Comparison of ENCODE assay signal across 9 cellular contexts in the genomic region with DNA sequence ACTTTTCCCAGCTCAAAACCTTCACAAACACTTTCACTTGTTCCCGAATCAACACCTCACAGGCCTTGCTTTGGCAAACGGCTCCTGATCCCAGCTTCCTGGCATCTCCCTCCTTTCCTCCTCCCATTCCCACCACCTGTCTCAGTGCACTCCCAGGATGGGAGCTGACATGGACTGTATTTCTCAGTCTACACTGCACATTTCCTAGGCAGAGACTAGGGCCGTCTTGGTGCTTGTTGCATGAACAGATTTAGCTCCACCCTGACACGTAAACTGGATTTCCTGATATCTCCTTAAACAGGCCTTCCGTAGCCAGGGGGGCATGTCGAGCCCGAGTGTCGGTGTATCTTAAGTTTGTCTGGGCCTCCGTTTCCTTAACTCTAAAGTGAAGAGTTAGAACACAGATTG. TPM values are rescaled to one million over a fixed set of nuclear protein-coding genes. Genes with fewer than 3 reads are reported as not detected.
DNase-seq lines count a peak whose midpoint lies in the region; ATAC-seq and TF ChIP-seq lines count a peak whose summit lies in the region.
"Had no signal": no experiment of that assay in that cellular context is flagged by ENCODE, and none has a peak within 500 bp of the region (broad histone marks: within the 10 kb centered on the region; RNA-seq: fewer than 3 reads in every experiment).

No MANE protein-coding gene starts in this region.

- no peak overlapping the region for H3K18ac ChIP-seq in neuronal stem cell (ENCODE audit: low read length)

- no peak overlapping the region for H2BK12ac ChIP-seq in neuronal stem cell (ENCODE audit: low read length)

- H3K9me3 Mint-ChIP-seq in Caco-2 (ENCODE audit: unreplicated experiment), result no peaks in the 10 kb centered on the region

- DNase-seq in Caco-2 (peak in 1 of 2 experiments; percentile 9), colonic mucosa (peak; percentile 25), neuronal stem cell (ENCODE audit: low spot score) (no peak), NCI-H748 (lab: John Stamatoyannopoulos, UW; ENCODE audit: unreplicated experiment) (no peak)

- H2AFZ ChIP-seq in Loucy (ENCODE audit: low read length), result peak overlapping the region; percentile 72
- H2AFZ ChIP-seq in neuronal stem cell (ENCODE audit: low read length), result peak overlapping the region; percentile 96

- POLR2A ChIA-PET in Caco-2 (lab: Charles Lee), result interaction anchor here (2.8 kb wide), 1 partner anchor 58 kb away, joined by 16 read pairs; no protein-coding TSS in a partner anchor

- ATAC-seq in GM21367 (IDR thresholded peaks at IDR 0.05; ENCODE audit: unreplicated experiment) (no peak), GM21390 (IDR thresholded peaks at IDR 0.05; ENCODE audit: unreplicated experiment) (no peak), GM21360 (IDR thresholded peaks at IDR 0.05; ENCODE audit: unreplicated experiment) (no peak)

- peaks cover 36% of the 10 kb centered on the region for H3K79me2 ChIP-seq in Loucy (ENCODE audit: insufficient read depth, low read length)

- H3K4me1 ChIP-seq in Caco-2 (no peaks in the 10 kb centered on the region), Loucy (ENCODE audit: insufficient read depth, low read length, poor library complexity, severe bottlenecking) (peaks cover 22% of the 10 kb centered on the region), colonic mucosa (no peaks in the 10 kb centered on the region), neuronal stem cell (ENCODE audit: control insufficient read depth in 2 of 2, insufficient read depth in 1 of 2, low read depth in 1 of 2, low read length in 2 of 2) (peaks cover 2 to 6% of the 10 kb centered on the region in 2 donors)

- H3K4me1 Mint-ChIP-seq in Caco-2 (ENCODE audit: low read depth, unreplicated experiment), result peaks cover 9% of the 10 kb centered on the region

- H3K9me2 ChIP-seq in Loucy (replicated peaks; ENCODE audit: low read depth, low read length), result no peaks in the 10 kb centered on the region

- no CpG with 5 or more reads among the region's 9 CpGs for WGBS in neuronal stem cell (ENCODE audit: extremely low coverage in 2 of 2, insufficient read length in 2 of 2, insufficient replicate concordance in 1 of 2), 2 donors

- H3K27ac Mint-ChIP-seq in Caco-2 (ENCODE audit: unreplicated experiment), result peak overlapping the region; percentile 38

- H3K4me2 ChIP-seq in Loucy (ENCODE audit: low read depth, low read length, poor library complexity, severe bottlenecking) (peak overlapping the region; percentile 69), neuronal stem cell (ENCODE audit: insufficient read depth, low read length, poor library complexity, severe bottlenecking) (no peak overlapping the region)

- no peak for TF ChIP-seq CTCF in Caco-2 (IDR thresholded peaks at IDR 0.05; ENCODE audit: insufficient read depth in 1 of 2, low read depth in 1 of 2, low read length in 1 of 2, severe bottlenecking in 1 of 2, unreplicated experiment in 1 of 2)
- TF ChIP-seq CTCF in Loucy (conservative IDR thresholded peaks at IDR 0.05; ENCODE audit: low read length), result no peak
- no peak for TF ChIP-seq CTCF in colonic mucosa (IDR thresholded peaks at IDR 0.05)

- intact Hi-C loops in Caco-2 (cut with micrococcal nuclease; ENCODE audit: unreplicated experiment), result loop anchor here (1.0 to 10.0 kb wide), 4 partner anchors 58 to 242 kb away; partner anchors contain the start of genes C15orf40 and RAMAC
- intact Hi-C loops in colonic mucosa (cut with DNase I), result loop anchor here (10.0 kb wide), 1 partner anchor 264 kb away; the partner anchor contains the start of gene RPS17

- no peaks in the 10 kb centered on the region for H3K79me1 ChIP-seq in neuronal stem cell (ENCODE audit: low read depth, low read length)

- H4K91ac ChIP-seq in neuronal stem cell (ENCODE audit: low read depth, low read length, poor library complexity), result no peak overlapping the region

- peak overlapping the region; percentile 87 for H3K4me3 Mint-ChIP-seq in Caco-2 (ENCODE audit: unreplicated experiment)

- H3K27me3 ChIP-seq in Caco-2 (replicated peaks; ENCODE audit: control insufficient read depth, insufficient read depth, low read length) (no peaks in the 10 kb centered on the region), Loucy (ENCODE audit: insufficient read depth, low read length, poor library complexity, severe bottlenecking) (no peaks in the 10 kb centered on the region), colonic mucosa (no peaks in the 10 kb centered on the region), neuronal stem cell (ENCODE audit: control insufficient read depth in 3 of 3, insufficient read depth in 3 of 3, low read depth in 1 of 3, low read length in 3 of 3) (peaks cover 0 to 2% (median 0%) of the 10 kb centered on the region in 3 experiments)

- H3K14ac ChIP-seq in neuronal stem cell (ENCODE audit: low read length), result no peak overlapping the region

- peaks cover 34% of the 10 kb centered on the region for H4K20me1 ChIP-seq in Loucy (ENCODE audit: insufficient read depth, low read length, poor library complexity, severe bottlenecking)

- no peaks in the 10 kb centered on the region for H3K36me3 ChIP-seq in Caco-2 (ENCODE audit: control insufficient read depth, insufficient read depth, low read length)
- peaks cover 1% of the 10 kb centered on the region; the same call in 1 of the 2 replicates for H3K36me3 ChIP-seq in Loucy (ENCODE audit: insufficient read depth, low read length)
- no peaks in the 10 kb centered on the region for H3K36me3 ChIP-seq in colonic mucosa
- peaks cover 0 to 11% of the 10 kb centered on the region in 2 donors for H3K36me3 ChIP-seq in neuronal stem cell (replicated peaks in 1 of 2; ENCODE audit: control insufficient read depth in 2 of 2, insufficient read depth in 2 of 2, low read length in 2 of 2)

- H3K27me3 Mint-ChIP-seq in Caco-2 (ENCODE audit: insufficient read depth, unreplicated experiment), result no peaks in the 10 kb centered on the region

- H3K4me3 ChIP-seq in Caco-2 (ENCODE audit: low read depth, low read length) (peak overlapping the region; percentile 33), Loucy (ENCODE audit: low read length, poor library complexity, severe bottlenecking) (peak overlapping the region; percentile 99), colonic mucosa (peak overlapping the region; percentile 77), neuronal stem cell (ENCODE audit: low read length in 2 of 2) (peak overlapping the region in 1 of 2 donors; percentile 75)

- no peak overlapping the region for H4K8ac ChIP-seq in neuronal stem cell (ENCODE audit: low read depth, low read length)

- no peak overlapping the region for H2AK5ac ChIP-seq in neuronal stem cell (ENCODE audit: low read depth, low read length)

- H3K36me3 Mint-ChIP-seq in Caco-2 (ENCODE audit: insufficient read depth, unreplicated experiment), result peaks cover 7% of the 10 kb centered on the region

- no peak overlapping the region for H2BK120ac ChIP-seq in neuronal stem cell (ENCODE audit: low read depth, low read length)

- TSS peak; percentile 79 for BruUV-seq in Caco-2 (replicated peaks; lab: Mats Ljungman, UMichigan)

- peak overlapping the region; percentile 100 for H3K27ac ChIP-seq in colonic mucosa
- H3K27ac ChIP-seq in neuronal stem cell (replicated peaks; ENCODE audit: low read length), result no peak overlapping the region

- no peak overlapping the region for H2BK15ac ChIP-seq in neuronal stem cell (ENCODE audit: low read length)

- no peak overlapping the region for H2BK5ac ChIP-seq in neuronal stem cell (ENCODE audit: low read length)

- H3K9ac ChIP-seq in Loucy (ENCODE audit: low read depth, low read length, poor library complexity, severe bottlenecking), result no peak overlapping the region
- peak overlapping the region in 1 of 2 donors; percentile 13 for H3K9ac ChIP-seq in colonic mucosa (ENCODE audit: low read depth in 2 of 2, low read length in 2 of 2)
- no peak overlapping the region for H3K9ac ChIP-seq in neuronal stem cell (ENCODE audit: low read depth, low read length, poor library complexity)

- H3K23ac ChIP-seq in neuronal stem cell (ENCODE audit: low read depth, low read length, poor library complexity), result no peak overlapping the region

- no peaks in the 10 kb centered on the region for H3F3A ChIP-seq in Loucy (ENCODE audit: low read depth)

- H3K9me3 ChIP-seq in Caco-2 (no peaks in the 10 kb centered on the region), Loucy (ENCODE audit: insufficient read depth, low read depth, low read length) (no peaks in the 10 kb centered on the region), colonic mucosa (no peaks in the 10 kb centered on the region), neuronal stem cell (replicated peaks in 1 of 2; ENCODE audit: control insufficient read depth in 2 of 2, insufficient read depth in 1 of 2, low read depth in 1 of 2, low read length in 2 of 2) (no peaks in the 10 kb centered on the region)

- CTCF ChIA-PET in Caco-2 (lab: Charles Lee), result no interaction called here

- no peak overlapping the region for H3K4ac ChIP-seq in neuronal stem cell (ENCODE audit: low read length)

RNA-seq across cellular contexts. Expression of gene WHAMM, which starts 0.8 kb away (rescaled TPM):
- 7.4 and 7.8 TPM in 2 replicates for total RNA-seq in Caco-2 (2022)
- 10 to 100 TPM; 11.9 to 13.1 TPM for total RNA-seq in colonic mucosa
- 4.9 TPM for polyA plus RNA-seq in neuronal stem cell (2013, experiment 1 of 2)
- polyA plus RNA-seq in neuronal stem cell (2013, experiment 2 of 2), result 4.4 TPM

RNA-seq across cellular contexts. Expression of gene FSD2, which starts 2.8 kb away (rescaled TPM):
- total RNA-seq in Caco-2 (2022) (not detected in 2 replicates), colonic mucosa (not detected)
- polyA plus RNA-seq in neuronal stem cell (2013, experiment 1 of 2), result not detected
- polyA plus RNA-seq in neuronal stem cell (2013, experiment 2 of 2), result under 0.01 TPM
- polyA plus RNA-seq: urinary bladder had no signal
